Comparison of ENCODE assay signal across 26 cellular contexts in genomic region chr2:70226781-70227180, GRCh38. TPM values are rescaled to one million over a fixed set of nuclear protein-coding genes. Genes with fewer than 3 reads are reported as not detected.
A peak's percentile ranks its signal among the peaks of the same experiment; 100 is the strongest.
DNase-seq lines count a peak whose midpoint lies in the region; ATAC-seq, FAIRE-seq and TF ChIP-seq lines count a peak whose summit lies in the region.
"Had no signal": no experiment of that assay in that cellular context is flagged by ENCODE, and none has a peak within 500 bp of the region (broad histone marks: within the 10 kb centered on the region; RNA-seq: fewer than 3 reads in every experiment).

No MANE protein-coding gene starts in this region.

- H3K36me3 Mint-ChIP-seq in activated CD8-positive, alpha-beta memory T cell treated with anti-CD3 and anti-CD28 coated beads, Interleukin-2, amount 10 ng/mL, durations not matched to agents 7 days and 5 days, result peaks cover 55% of the 10 kb centered on the region
- peaks cover 75% of the 10 kb centered on the region for H3K36me3 Mint-ChIP-seq in WTC11
- peaks cover 96% of the 10 kb centered on the region for H3K36me3 Mint-ChIP-seq in effector memory CD8-positive, alpha-beta T cell (ENCODE audit: insufficient read depth)

- no peak overlapping the region for H3K27ac ChIP-seq in dorsolateral prefrontal cortex
- H3K27ac ChIP-seq: pancreas, PC-9, thoracic aorta had no signal

- intact Hi-C loops in dorsolateral prefrontal cortex (cut with DNase I), result no loop called here

- TF ChIP-seq POLR2A in GM12891 (IDR thresholded peaks at IDR 0.05; ENCODE audit: low read depth, low read length), result no peak

- H3K27me3 ChIP-seq in dorsolateral prefrontal cortex, result no peaks in the 10 kb centered on the region
- H3K27me3 ChIP-seq: pancreas had no signal

- H3K27me3 Mint-ChIP-seq in activated CD8-positive, alpha-beta memory T cell treated with anti-CD3 and anti-CD28 coated beads, Interleukin-2, amount 10 ng/mL, durations not matched to agents 7 days and 5 days, result no peaks in the 10 kb centered on the region
- no peaks in the 10 kb centered on the region for H3K27me3 Mint-ChIP-seq in WTC11 (ENCODE audit: low read depth)
- H3K27me3 Mint-ChIP-seq in effector memory CD8-positive, alpha-beta T cell, result no peaks in the 10 kb centered on the region

- TF ChIP-seq CTCF in WTC11 (IDR thresholded peaks at IDR 0.05) (no peak), GM10248 (IDR thresholded peaks at IDR 0.05; ENCODE audit: control extremely low read depth, extremely low read depth, low read depth, missing control alignments) (no peak), dorsolateral prefrontal cortex (IDR thresholded peaks at IDR 0.05 in 54 of 56, conservative IDR thresholded peaks at IDR 0.05 in 2 of 56; ENCODE audit: low read depth in 1 of 56, partially characterized antibody in 56 of 56) (no peak)

- POLR2A ChIA-PET in WTC11 (lab: Charles Lee) (no interaction called here), GM10248 (lab: Yijun Ruan, JAX) (no interaction called here)

- no peak overlapping the region for H3K4me3 Mint-ChIP-seq in activated CD8-positive, alpha-beta memory T cell treated with anti-CD3 and anti-CD28 coated beads, Interleukin-2, amount 10 ng/mL, durations not matched to agents 7 days and 5 days
- H3K4me3 Mint-ChIP-seq in WTC11, result no peak overlapping the region
- no peak overlapping the region for H3K4me3 Mint-ChIP-seq in effector memory CD8-positive, alpha-beta T cell
- H3K4me3 Mint-ChIP-seq: nephron progenitor cell had no signal

- CTCF ChIA-PET in activated CD8-positive, alpha-beta memory T cell treated with anti-CD3 and anti-CD28 coated beads, Interleukin-2, amount 10 ng/mL, durations not matched to agents 7 days and 5 days (lab: Charles Lee), result interaction anchor here (0.6 to 1.6 kb wide), 2 partner anchors 51 to 84 kb away, joined by 3 to 6 read pairs; no protein-coding TSS in a partner anchor
- CTCF ChIA-PET in WTC11 (lab: Charles Lee), result no interaction called here
- CTCF ChIA-PET in GM10248 (lab: Yijun Ruan, JAX), result interaction anchor here (1.4 to 1.7 kb wide), 3 partner anchors 10 to 312 kb away, joined by 4 to 7 read pairs (median 5); partner anchors contain the start of gene MXD1

- H3K9me3 Mint-ChIP-seq in activated CD8-positive, alpha-beta memory T cell treated with anti-CD3 and anti-CD28 coated beads, Interleukin-2, amount 10 ng/mL, durations not matched to agents 7 days and 5 days (ENCODE audit: low read depth), result no peaks in the 10 kb centered on the region
- H3K9me3 Mint-ChIP-seq in WTC11, result no peaks in the 10 kb centered on the region
- no peaks in the 10 kb centered on the region for H3K9me3 Mint-ChIP-seq in effector memory CD8-positive, alpha-beta T cell
- H3K9me3 Mint-ChIP-seq: nephron progenitor cell had no signal

- H3K4me3 ChIP-seq in dorsolateral prefrontal cortex, result no peak overlapping the region
- H3K4me3 ChIP-seq: pancreas, PC-9, thoracic aorta had no signal

- no peak for DNase-seq in activated CD8-positive, alpha-beta memory T cell treated with anti-CD3 and anti-CD28 coated beads, Interleukin-2, amount 10 ng/mL, durations not matched to agents 7 days and 5 days
- no peak for DNase-seq in activated CD8-positive, alpha-beta memory T cell treated with anti-CD3 and anti-CD28 coated beads, Interleukin-2, amount 50 U/mL, for 4 hours
- DNase-seq in GM12891 (ENCODE audit: insufficient read length, low spot score) (no peak), WTC11 (ENCODE audit: low spot score) (no peak), GM10248 (ENCODE audit: extremely low spot score) (no peak), dorsolateral prefrontal cortex (no peak)
- DNase-seq in effector memory CD8-positive, alpha-beta T cell, result no peak
- DNase-seq: activated CD4-positive, alpha-beta T cell treated with anti-CD3 and anti-CD28 coated beads for 48 hours; DND-41; HCEC 1CT; NCI-H1417 treated with DMSO at 0.1 percent for 48 hours; NCI-H446 treated with DMSO at 0.1 percent for 48 hours; nephron progenitor cell; pancreas; PC-9; right cardiac atrium; Right ventricle myocardium superior; stimulated activated CD4-positive, alpha-beta T cell treated with anti-CD3 and anti-CD28 coated beads, Interleukin-12 subunit alpha, Interleukin-12 subunit beta, amount 100 ng/mL, for 4 hours; stimulated activated CD4-positive, alpha-beta T cell treated with anti-CD3 and anti-CD28 coated beads, Interleukin-4, amount 100 ng/mL, for 24 hours; stimulated activated naive CD4-positive, alpha-beta T cell; SW 1271 had no signal

- H3K27ac Mint-ChIP-seq in activated CD8-positive, alpha-beta memory T cell treated with anti-CD3 and anti-CD28 coated beads, Interleukin-2, amount 10 ng/mL, durations not matched to agents 7 days and 5 days, result peak overlapping the region; percentile 62
- H3K27ac Mint-ChIP-seq in WTC11, result peak overlapping the region; percentile 70; the same call in 1 of the 2 replicates
- H3K27ac Mint-ChIP-seq in effector memory CD8-positive, alpha-beta T cell, result peak overlapping the region; percentile 17 to 31
- H3K27ac Mint-ChIP-seq: nephron progenitor cell had no signal

- FAIRE-seq in GM12891 (lab: Jason Lieb, UNC), result no peak
- FAIRE-seq: bronchial epithelial cell, GM12892, keratinocyte, pancreas had no signal

- peaks cover 10% of the 10 kb centered on the region for H3K4me1 Mint-ChIP-seq in activated CD8-positive, alpha-beta memory T cell treated with anti-CD3 and anti-CD28 coated beads, Interleukin-2, amount 10 ng/mL, durations not matched to agents 7 days and 5 days
- no peaks in the 10 kb centered on the region for H3K4me1 Mint-ChIP-seq in WTC11
- peaks cover 3 to 4% of the 10 kb centered on the region in 2 donors for H3K4me1 Mint-ChIP-seq in effector memory CD8-positive, alpha-beta T cell (ENCODE audit: low read depth in 2 of 2)
- H3K4me1 Mint-ChIP-seq: nephron progenitor cell had no signal

- ATAC-seq in activated CD8-positive, alpha-beta memory T cell treated with anti-CD3 and anti-CD28 coated beads, Interleukin-2, amount 10 ng/mL, durations not matched to agents 7 days and 5 days, result no peak
- ATAC-seq in WTC11 (no peak), HG03432 (IDR thresholded peaks at IDR 0.05; ENCODE audit: unreplicated experiment) (no peak)
- ATAC-seq in effector memory CD8-positive, alpha-beta T cell (replicated peaks), result no peak
- ATAC-seq: pancreas, right cardiac atrium had no signal

TF ChIP-seq in GM12891, 5 proteins besides CTCF, POLR2A, EP300 and RAD21:
- no peak for TF ChIP-seq POU2F2 (IDR thresholded peaks at IDR 0.05; ENCODE audit: low read depth, low read length)
- TF ChIP-seq SPI1 (IDR thresholded peaks at IDR 0.05; ENCODE audit: low read depth, low read length), result peak; percentile 60; the same call in 1 of the 2 replicates
TF ChIP-seq in GM12891: peak in this region for 1.

TF ChIP-seq in WTC11, 78 proteins besides CTCF, POLR2A, EP300 and RAD21 (continues in another document):
- TF ChIP-seq EMX1 (CRISPR knock-in tag; IDR thresholded peaks at IDR 0.05), result no peak
- TF ChIP-seq, protein P1, sequence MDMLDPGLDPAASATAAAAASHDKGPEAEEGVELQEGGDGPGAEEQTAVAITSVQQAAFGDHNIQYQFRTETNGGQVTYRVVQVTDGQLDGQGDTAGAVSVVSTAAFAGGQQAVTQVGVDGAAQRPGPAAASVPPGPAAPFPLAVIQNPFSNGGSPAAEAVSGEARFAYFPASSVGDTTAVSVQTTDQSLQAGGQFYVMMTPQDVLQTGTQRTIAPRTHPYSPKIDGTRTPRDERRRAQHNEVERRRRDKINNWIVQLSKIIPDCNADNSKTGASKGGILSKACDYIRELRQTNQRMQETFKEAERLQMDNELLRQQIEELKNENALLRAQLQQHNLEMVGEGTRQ (CRISPR knock-in tag; IDR thresholded peaks at IDR 0.05), result no peak
- no peak for TF ChIP-seq ZNF281 (CRISPR knock-in tag; IDR thresholded peaks at IDR 0.05)
- TF ChIP-seq NFE2L1 (CRISPR knock-in tag; IDR thresholded peaks at IDR 0.05), result no peak

RNA-seq across cellular contexts. Expression of gene TIA1, which starts 21.6 kb away (rescaled TPM):
- total RNA-seq in activated CD8-positive, alpha-beta memory T cell treated with anti-CD3 and anti-CD28 coated beads, Interleukin-2, amount 10 ng/mL, durations not matched to agents 7 days and 5 days, result 100 to 1,000 TPM; 131 to 151 TPM
- 38.7 TPM for polyA plus RNA-seq in GM12891 (2012; ENCODE audit: low read depth, missing spikeins)
- total RNA-seq in WTC11 (2021), result 150 to 178 TPM (median 176 TPM) in 3 replicates
- total RNA-seq in dorsolateral prefrontal cortex, result 100 to 1,000 TPM in 116 of 120 experiments, 10 to 100 TPM in 4; 80.0 to 187 (median 133) TPM

RNA-seq across cellular contexts. Expression of gene PCYOX1, which starts 31.2 kb away (rescaled TPM):
- total RNA-seq in activated CD8-positive, alpha-beta memory T cell treated with anti-CD3 and anti-CD28 coated beads, Interleukin-2, amount 10 ng/mL, durations not matched to agents 7 days and 5 days, result 10 to 100 TPM in 1 of 2 experiments, 1 to 10 TPM in 1; 9.8 to 13.5 TPM
- 3.5 TPM for polyA plus RNA-seq in GM12891 (2012; ENCODE audit: low read depth, missing spikeins)
- total RNA-seq in WTC11 (2021), result 43.3 to 53.1 TPM (median 47.1 TPM) in 3 replicates
- total RNA-seq in dorsolateral prefrontal cortex, result 100 to 1,000 TPM in 1 of 120 experiments, 10 to 100 TPM in 119; 43.0 to 105 (median 70.8) TPM

RNA-seq across cellular contexts. Expression of gene C2orf42, which starts 36.0 kb away (rescaled TPM):
- 10 to 100 TPM; 26.6 to 28.6 TPM for total RNA-seq in activated CD8-positive, alpha-beta memory T cell treated with anti-CD3 and anti-CD28 coated beads, Interleukin-2, amount 10 ng/mL, durations not matched to agents 7 days and 5 days
- polyA plus RNA-seq in GM12891 (2012; ENCODE audit: low read depth, missing spikeins), result 7.6 TPM
- total RNA-seq in WTC11 (2021) (6.8 to 13.1 TPM (median 10.2 TPM) in 3 replicates), dorsolateral prefrontal cortex (10 to 100 TPM; 20.6 to 44.6 (median 32.0) TPM)
